21 cellular contexts compared by ENCODE assay signal in the genomic region with DNA sequence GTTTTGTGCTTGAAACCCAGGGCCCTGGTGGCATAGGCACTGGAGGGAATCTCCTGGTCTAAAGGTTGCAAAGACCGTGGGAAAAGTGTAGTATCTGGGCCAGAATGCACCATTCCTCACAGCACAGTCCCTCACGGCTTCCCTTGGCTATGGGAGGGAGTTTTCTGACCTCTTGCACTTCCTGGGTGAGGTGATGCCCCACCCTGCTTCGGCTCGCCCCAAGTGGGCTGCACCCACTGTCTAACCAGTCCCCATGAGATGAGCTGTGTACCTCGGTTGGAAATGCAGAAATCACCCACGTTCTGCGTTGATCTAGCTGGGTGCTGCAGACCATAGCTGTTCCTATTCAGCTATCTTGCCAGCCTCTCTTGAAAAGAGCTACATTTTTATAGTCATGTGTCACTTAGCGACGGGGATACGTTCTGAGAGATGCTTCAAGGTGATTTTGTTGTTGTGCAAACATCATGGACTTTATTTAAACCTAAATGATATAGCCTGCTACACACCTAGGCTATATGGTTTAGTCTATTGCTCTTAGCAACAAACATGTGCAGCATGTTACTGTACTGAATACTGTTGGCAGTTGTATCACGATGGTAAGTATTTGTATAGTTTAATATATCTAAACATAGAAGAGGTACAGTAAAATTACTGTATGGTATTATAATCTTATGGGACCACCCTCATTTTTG.
DNase-seq lines count a peak whose midpoint lies in the region; ATAC-seq and FAIRE-seq lines count a peak whose summit lies in the region.
"Had no signal": no experiment of that assay in that cellular context is flagged by ENCODE, and none has a peak within 500 bp of the region (broad histone marks: within the 10 kb centered on the region; RNA-seq: fewer than 3 reads in every experiment).

No MANE protein-coding gene starts in this region.

- 46 to 69% (median 66%) methylated on average over 11 of the region's 11 CpGs for WGBS in small intestine, 3 donors

- no peak overlapping the region for H3K4me3 ChIP-seq in small intestine (ENCODE audit: low read depth in 1 of 2, low read length in 2 of 2)
- H3K4me3 ChIP-seq: BLaER1, Peyer's patch had no signal

- no peaks in the 10 kb centered on the region for H3K9me3 ChIP-seq in small intestine (ENCODE audit: control insufficient read depth, low read depth)

- no peak overlapping the region for H3K27ac ChIP-seq in small intestine (ENCODE audit: low read depth in 1 of 2, low read length in 1 of 2)
- H3K27ac ChIP-seq: 22Rv1, BLaER1, Peyer's patch had no signal

- H3K36me3 Mint-ChIP-seq in immature natural killer cell = peaks cover 5 to 10% (median 5%) of the 10 kb centered on the region in 3 donors
- H3K36me3 Mint-ChIP-seq: CD8-positive, alpha-beta T cell had no signal

- peak overlapping the region; percentile 71 to 81 (median 77) for H3K4me3 Mint-ChIP-seq in immature natural killer cell
- H3K4me3 Mint-ChIP-seq: CD8-positive, alpha-beta T cell had no signal

- H3K4me1 ChIP-seq in small intestine (ENCODE audit: control insufficient read depth in 2 of 2, insufficient read depth in 1 of 2, low read depth in 1 of 2, low read length in 1 of 2) = no peaks in the 10 kb centered on the region
- H3K4me1 ChIP-seq: BLaER1, Peyer's patch had no signal

- no peaks in the 10 kb centered on the region for H3K27me3 ChIP-seq in small intestine (ENCODE audit: control insufficient read depth in 2 of 2, insufficient read depth in 2 of 2, low read length in 2 of 2)
- H3K27me3 ChIP-seq: BLaER1, Peyer's patch had no signal

- H3K27ac Mint-ChIP-seq in immature natural killer cell = peak overlapping the region; percentile 66 to 92 (median 87)
- H3K27ac Mint-ChIP-seq: CD8-positive, alpha-beta T cell had no signal

- peaks cover 39 to 58% of the 10 kb centered on the region in 2 donors for H3K4me1 Mint-ChIP-seq in immature natural killer cell

- DNase-seq in DMS153 (lab: John Stamatoyannopoulos, UW) = peak; percentile 9
- DNase-seq in DMS153 treated with DMSO at 0.1 percent for 48 hours (lab: John Stamatoyannopoulos, UW; ENCODE audit: unreplicated experiment) = no peak
- peak; percentile 33 for DNase-seq in LoVo (ENCODE audit: low spot score)
- peak; percentile 36 to 47 (median 36) for DNase-seq in immature natural killer cell
- peak; percentile 30 for DNase-seq in small intestine
- no peak for DNase-seq in COLO829 (ENCODE audit: low spot score)
- no peak for DNase-seq in NOMO-1 (lab: John Stamatoyannopoulos, UW; ENCODE audit: unreplicated experiment in 2 of 2)
- DNase-seq: CD8-positive, alpha-beta T cell; H7; IMR-90; Karpas-422; MM.1S; NCI-H1105 treated with DMSO at 0.1 percent for 48 hours; NCI-H187; NCI-H2171 treated with DMSO at 0.1 percent for 48 hours; NCI-H446 treated with DMSO at 0.1 percent for 48 hours had no signal

- H3K9me3 Mint-ChIP-seq in immature natural killer cell = peaks cover 11 to 32% (median 19%) of the 10 kb centered on the region in 6 donors

- H3K27me3 Mint-ChIP-seq in immature natural killer cell (ENCODE audit: low read depth in 3 of 3) = peaks cover 0 to 4% (median 0%) of the 10 kb centered on the region in 3 donors

- no peak for FAIRE-seq in small intestine (lab: Jason Lieb, UNC)

- H3K36me3 ChIP-seq in small intestine (ENCODE audit: control insufficient read depth in 2 of 2, insufficient read depth in 2 of 2, low read length in 2 of 2) = no peaks in the 10 kb centered on the region
- H3K36me3 ChIP-seq: BLaER1, Peyer's patch had no signal

- no peak for ATAC-seq in GM19035 (IDR thresholded peaks at IDR 0.05; ENCODE audit: unreplicated experiment)
- ATAC-seq: CD8-positive, alpha-beta T cell; Right ventricle myocardium inferior had no signal

Comparison
In these comparisons a context has a peak if more than half of its experiments do, and no peak if none do; other contexts are left out.
1. DNase-seq: peak in DMS153 (single experiment), LoVo (single experiment), immature natural killer cell (3 of 3) and small intestine (single experiment); none in DMS153 treated with DMSO at 0.1 percent for 48 hours (single experiment), COLO829 (single experiment) and NOMO-1 (0 of 2).